Comparison of ENCODE assay signal across 37 cellular contexts in the genomic region with DNA sequence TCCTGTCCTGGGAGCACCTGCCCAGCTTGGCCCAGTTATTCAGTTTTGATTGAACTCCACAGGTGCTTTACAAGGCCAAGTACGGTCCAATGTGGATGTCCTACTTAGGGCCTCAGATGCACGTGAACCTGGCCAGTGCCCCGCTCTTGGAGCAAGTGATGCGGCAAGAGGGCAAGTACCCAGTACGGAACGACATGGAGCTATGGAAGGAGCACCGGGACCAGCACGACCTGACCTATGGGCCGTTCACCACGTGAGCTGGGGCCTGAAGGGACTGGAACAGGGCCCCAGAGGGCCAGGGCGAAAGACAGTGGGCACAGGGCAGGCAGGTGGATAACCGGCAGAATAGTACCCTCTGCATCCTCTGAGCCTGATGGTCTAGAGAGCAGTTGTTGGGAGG. TPM values are rescaled to one million over a fixed set of nuclear protein-coding genes. Genes with fewer than 3 reads are reported as not detected.
"Had no signal": no experiment of that assay in that cellular context is flagged by ENCODE, and none has a peak within 500 bp of the region (broad histone marks: within the 10 kb centered on the region; RNA-seq: fewer than 3 reads in every experiment).

No MANE protein-coding gene starts in this region.

- FAIRE-seq: endometrium had no signal

- H3K4me1 ChIP-seq: colonic mucosa had no signal

- H3K4me3 ChIP-seq: adrenal gland, breast epithelium, cardiac muscle cell, colonic mucosa, esophagus squamous epithelium had no signal

- ATAC-seq: activated CD4-positive, CD25-positive, alpha-beta regulatory T cell treated with anti-CD3 and anti-CD28 coated beads, Interleukin-2, amount 50 U/mL, for 24 hours; activated CD8-positive, alpha-beta memory T cell treated with anti-CD3 and anti-CD28 coated beads, Interleukin-2, amount 10 ng/mL, durations not matched to agents 7 days and 5 days; activated CD8-positive, alpha-beta T cell treated with anti-CD3 and anti-CD28 coated beads, Interleukin-2, amount 10 ng/mL, durations not matched to agents 7 days and 5 days; activated naive CD8-positive, alpha-beta T cell treated with anti-CD3 and anti-CD28 coated beads, Interleukin-2, amount 50 U/mL, for 24 hours; T-helper 17 cell had no signal

- DNase-seq: activated B cell treated with CpG ODN at 0.5 μM for 24 hours; activated CD4-positive, alpha-beta memory T cell treated with anti-CD3 and anti-CD28 coated beads for 36 hours; activated CD4-positive, alpha-beta T cell treated with anti-CD3 and anti-CD28 coated beads, Interleukin-2, amount 10 ng/mL, durations not matched to agents 24 days and 14 days; activated CD8-positive, alpha-beta memory T cell treated with anti-CD3 and anti-CD28 coated beads, Interleukin-2, amount 10 ng/mL, durations not matched to agents 7 days and 5 days; activated CD8-positive, alpha-beta memory T cell treated with anti-CD3 and anti-CD28 coated beads, Interleukin-2, amount 50 U/mL, for 4 hours; activated CD8-positive, alpha-beta T cell treated with anti-CD3 and anti-CD28 coated beads, Interleukin-2, amount 10 ng/mL, durations not matched to agents 7 days and 5 days; activated effector memory CD4-positive, alpha-beta T cell treated with anti-CD3 and anti-CD28 coated beads, Interleukin-2, amount 50 U/mL, for 16 hours; activated naive CD4-positive, alpha-beta T cell treated with anti-CD3 and anti-CD28 coated beads for 36 hours; activated naive CD8-positive, alpha-beta T cell treated with anti-CD3 and anti-CD28 coated beads for 36 hours; activated naive CD8-positive, alpha-beta T cell treated with anti-CD3 and anti-CD28 coated beads, Interleukin-2, amount 50 U/mL, for 24 hours; activated T-cell treated with anti-CD3 and anti-CD28 coated beads, Interleukin-2, amount 50 U/mL, for 1 hour; activated T-cell treated with anti-CD3 and anti-CD28 coated beads, Interleukin-2, amount 50 U/mL, for 48 hours; adrenal gland; amygdala; aorta; central memory CD4-positive, alpha-beta T cell; cerebellar nuclear complex; colonic mucosa; effector CD8-positive, alpha-beta T cell; esophagus squamous epithelium; head of caudate nucleus; T-helper 1 cell; T-helper 17 cell; T1000; WERI-Rb-1 had no signal

- H3K36me3 ChIP-seq: colonic mucosa, WERI-Rb-1 had no signal

- H3K9me3 ChIP-seq: adrenal gland, breast epithelium, colonic mucosa had no signal

- H3K27ac ChIP-seq: adrenal gland, breast epithelium, cardiac muscle cell, colonic mucosa, epithelial cell of prostate, esophagus squamous epithelium, WERI-Rb-1 had no signal

- H3K27me3 ChIP-seq: adrenal gland, breast epithelium, cardiac muscle cell, colonic mucosa, esophagus squamous epithelium had no signal

RNA-seq across cellular contexts. Expression of a gene that starts 22.1 kb away (rescaled TPM):
- total RNA-seq: activated B cell treated with CpG ODN at 0.5 μM for 24 hours; activated CD4-positive, alpha-beta memory T cell treated with anti-CD3 and anti-CD28 coated beads for 36 hours; activated CD4-positive, alpha-beta T cell treated with anti-CD3 and anti-CD28 coated beads, Interleukin-2, amount 10 ng/mL, durations not matched to agents 24 days and 14 days; activated CD8-positive, alpha-beta memory T cell treated with anti-CD3 and anti-CD28 coated beads for 36 hours; activated CD8-positive, alpha-beta memory T cell treated with anti-CD3 and anti-CD28 coated beads, Interleukin-2, amount 10 ng/mL, durations not matched to agents 7 days and 5 days; activated CD8-positive, alpha-beta T cell treated with anti-CD3 and anti-CD28 coated beads, Interleukin-2, amount 10 ng/mL, durations not matched to agents 7 days and 5 days; activated naive CD4-positive, alpha-beta T cell treated with anti-CD3 and anti-CD28 coated beads for 36 hours; activated naive CD8-positive, alpha-beta T cell treated with anti-CD3 and anti-CD28 coated beads for 36 hours; activated T-helper 1 cell treated with anti-CD3 and anti-CD28 coated beads, Interleukin-12 subunit alpha, Interleukin-12 subunit beta, Interleukin-2, Interleukin-4 antibody, amounts not matched to agents 30 ng/mL and 10 ng/mL and 1 ng/mL, durations not matched to agents 14 hours and 24 hours and 36 hours; activated T-helper 2 cell treated with anti-CD3 and anti-CD28 coated beads, Interferon-gamma antibody, Interleukin-2, Interleukin-4, amounts not matched to agents 10 μg/mL and 5 μg/mL and 100 μg/mL, durations not matched to agents 14 hours and 24 hours and 36 hours; breast epithelium; cardiac muscle cell; colonic mucosa; dermis microvascular lymphatic vessel endothelial cell; endothelial cell of umbilical vein; esophagus squamous epithelium; fibroblast of villous mesenchyme; T-helper 17 cell had no signal
- polyA plus RNA-seq: adrenal gland, endothelial cell of umbilical vein, fibroblast of lung had no signal

RNA-seq across cellular contexts. Expression of a gene that starts 27.6 kb away (rescaled TPM):
- total RNA-seq: activated CD8-positive, alpha-beta memory T cell treated with anti-CD3 and anti-CD28 coated beads for 36 hours; activated CD8-positive, alpha-beta memory T cell treated with anti-CD3 and anti-CD28 coated beads, Interleukin-2, amount 10 ng/mL, durations not matched to agents 7 days and 5 days; activated CD8-positive, alpha-beta T cell treated with anti-CD3 and anti-CD28 coated beads, Interleukin-2, amount 10 ng/mL, durations not matched to agents 7 days and 5 days; activated naive CD4-positive, alpha-beta T cell treated with anti-CD3 and anti-CD28 coated beads for 36 hours; activated naive CD8-positive, alpha-beta T cell treated with anti-CD3 and anti-CD28 coated beads for 36 hours; activated T-helper 2 cell treated with anti-CD3 and anti-CD28 coated beads, Interferon-gamma antibody, Interleukin-2, Interleukin-4, amounts not matched to agents 10 μg/mL and 5 μg/mL and 100 μg/mL, durations not matched to agents 14 hours and 24 hours and 36 hours had no signal

RNA-seq across cellular contexts. Expression of a gene that starts 50.1 kb away (rescaled TPM):
- total RNA-seq: activated CD4-positive, alpha-beta T cell treated with anti-CD3 and anti-CD28 coated beads, Interleukin-2, amount 10 ng/mL, durations not matched to agents 24 days and 14 days; activated CD8-positive, alpha-beta memory T cell treated with anti-CD3 and anti-CD28 coated beads, Interleukin-2, amount 10 ng/mL, durations not matched to agents 7 days and 5 days; activated CD8-positive, alpha-beta T cell treated with anti-CD3 and anti-CD28 coated beads, Interleukin-2, amount 10 ng/mL, durations not matched to agents 7 days and 5 days; activated naive CD4-positive, alpha-beta T cell treated with anti-CD3 and anti-CD28 coated beads for 36 hours; activated T-helper 1 cell treated with anti-CD3 and anti-CD28 coated beads, Interleukin-12 subunit alpha, Interleukin-12 subunit beta, Interleukin-2, Interleukin-4 antibody, amounts not matched to agents 30 ng/mL and 10 ng/mL and 1 ng/mL, durations not matched to agents 14 hours and 24 hours and 36 hours; activated T-helper 2 cell treated with anti-CD3 and anti-CD28 coated beads, Interferon-gamma antibody, Interleukin-2, Interleukin-4, amounts not matched to agents 10 μg/mL and 5 μg/mL and 100 μg/mL, durations not matched to agents 14 hours and 24 hours and 36 hours; cardiac muscle cell; dermis microvascular lymphatic vessel endothelial cell; endothelial cell of umbilical vein; fibroblast of lung; fibroblast of villous mesenchyme; T-helper 17 cell had no signal
- polyA plus RNA-seq: aorta, endothelial cell of umbilical vein, fibroblast of lung had no signal
